1 cellular context compared by ENCODE assay signal in the genomic region with DNA sequence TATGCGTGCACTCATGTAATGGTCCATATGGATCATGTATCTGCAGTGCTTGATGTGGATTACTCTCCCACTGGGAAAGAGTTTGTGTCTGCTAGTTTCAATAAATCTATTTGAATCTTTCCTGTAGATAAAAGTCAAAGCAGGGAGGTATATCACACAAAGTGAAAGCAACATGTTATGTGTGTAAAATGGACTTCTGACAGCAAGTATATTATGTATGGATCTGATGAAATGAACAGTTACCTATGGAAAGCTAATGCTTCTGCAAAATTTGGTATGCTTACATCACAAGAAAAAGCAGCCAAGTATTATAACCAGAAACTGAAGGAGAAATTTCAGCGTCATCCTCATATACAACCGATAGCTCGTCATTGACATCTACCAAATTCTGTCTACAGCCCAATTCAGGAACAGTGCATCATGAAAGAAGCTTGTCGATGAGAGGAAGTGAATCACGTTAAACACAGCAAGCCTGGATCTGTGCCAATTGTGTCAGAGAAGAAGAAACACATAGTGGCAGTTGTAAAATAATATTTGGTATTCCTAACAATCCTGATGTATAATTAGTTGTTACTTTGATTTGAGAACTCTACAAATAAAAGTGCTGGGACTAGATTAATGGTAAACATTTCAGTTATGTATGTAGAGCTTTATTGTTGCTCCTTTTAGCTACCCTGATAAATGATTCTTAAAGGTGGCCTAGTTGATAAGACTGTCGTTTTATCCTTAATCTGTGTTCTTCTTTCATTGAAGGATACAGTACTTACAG.
TF ChIP-seq lines count a peak whose summit lies in the region.

No MANE protein-coding gene starts in this region.

TF ChIP-seq in K562, 482 proteins besides CTCF, POLR2A, EP300 and RAD21 (continued from another document):
- TF ChIP-seq SMAD3 (CRISPR knock-in tag; conservative IDR thresholded peaks at IDR 0.05) (no peak), TRIM28 (IDR thresholded peaks at IDR 0.05) (no peak), ATF4 (CRISPR knock-in tag; IDR thresholded peaks at IDR 0.05) (no peak), HNRNPLL (IDR thresholded peaks at IDR 0.05; ENCODE audit: low read depth, low read length, poor library complexity, severe bottlenecking) (no peak), TBL1XR1 (IDR thresholded peaks at IDR 0.05; ENCODE audit: low read length in 2 of 2) (no peak), ETV1 (tag; conservative IDR thresholded peaks at IDR 0.05; ENCODE audit: low read depth) (no peak), MITF (IDR thresholded peaks at IDR 0.05) (no peak), MYBL2 (IDR thresholded peaks at IDR 0.05; ENCODE audit: low read depth) (no peak), MYBL2 (CRISPR knock-in tag; IDR thresholded peaks at IDR 0.05; ENCODE audit: borderline replicate concordance) (no peak), RFX5 (IDR thresholded peaks at IDR 0.05; ENCODE audit: low read depth, low read length) (no peak), SMARCA4 (IDR thresholded peaks at IDR 0.05) (0 out of 2 replicates have a peak, but pooled peaks have one; percentile 14), HDAC8 (tag; IDR thresholded peaks at IDR 0.05) (no peak), DDX20 (tag; IDR thresholded peaks at IDR 0.05; ENCODE audit: low read depth) (0 out of 2 replicates have a peak, but pooled peaks have one; percentile 15), NR3C1 (CRISPR knock-in tag; IDR thresholded peaks at IDR 0.05) (no peak), BDP1 (IDR thresholded peaks at IDR 0.05; ENCODE audit: insufficient read depth, insufficient read length) (no peak), JUNB (CRISPR knock-in tag; conservative IDR thresholded peaks at IDR 0.05) (no peak), ZNF134 (CRISPR knock-in tag; conservative IDR thresholded peaks at IDR 0.05) (no peak)
- TF ChIP-seq, protein P1, sequence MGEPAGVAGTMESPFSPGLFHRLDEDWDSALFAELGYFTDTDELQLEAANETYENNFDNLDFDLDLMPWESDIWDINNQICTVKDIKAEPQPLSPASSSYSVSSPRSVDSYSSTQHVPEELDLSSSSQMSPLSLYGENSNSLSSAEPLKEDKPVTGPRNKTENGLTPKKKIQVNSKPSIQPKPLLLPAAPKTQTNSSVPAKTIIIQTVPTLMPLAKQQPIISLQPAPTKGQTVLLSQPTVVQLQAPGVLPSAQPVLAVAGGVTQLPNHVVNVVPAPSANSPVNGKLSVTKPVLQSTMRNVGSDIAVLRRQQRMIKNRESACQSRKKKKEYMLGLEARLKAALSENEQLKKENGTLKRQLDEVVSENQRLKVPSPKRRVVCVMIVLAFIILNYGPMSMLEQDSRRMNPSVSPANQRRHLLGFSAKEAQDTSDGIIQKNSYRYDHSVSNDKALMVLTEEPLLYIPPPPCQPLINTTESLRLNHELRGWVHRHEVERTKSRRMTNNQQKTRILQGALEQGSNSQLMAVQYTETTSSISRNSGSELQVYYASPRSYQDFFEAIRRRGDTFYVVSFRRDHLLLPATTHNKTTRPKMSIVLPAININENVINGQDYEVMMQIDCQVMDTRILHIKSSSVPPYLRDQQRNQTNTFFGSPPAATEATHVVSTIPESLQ (CRISPR knock-in tag; IDR thresholded peaks at IDR 0.05): no peak
- TF ChIP-seq, protein P2, sequence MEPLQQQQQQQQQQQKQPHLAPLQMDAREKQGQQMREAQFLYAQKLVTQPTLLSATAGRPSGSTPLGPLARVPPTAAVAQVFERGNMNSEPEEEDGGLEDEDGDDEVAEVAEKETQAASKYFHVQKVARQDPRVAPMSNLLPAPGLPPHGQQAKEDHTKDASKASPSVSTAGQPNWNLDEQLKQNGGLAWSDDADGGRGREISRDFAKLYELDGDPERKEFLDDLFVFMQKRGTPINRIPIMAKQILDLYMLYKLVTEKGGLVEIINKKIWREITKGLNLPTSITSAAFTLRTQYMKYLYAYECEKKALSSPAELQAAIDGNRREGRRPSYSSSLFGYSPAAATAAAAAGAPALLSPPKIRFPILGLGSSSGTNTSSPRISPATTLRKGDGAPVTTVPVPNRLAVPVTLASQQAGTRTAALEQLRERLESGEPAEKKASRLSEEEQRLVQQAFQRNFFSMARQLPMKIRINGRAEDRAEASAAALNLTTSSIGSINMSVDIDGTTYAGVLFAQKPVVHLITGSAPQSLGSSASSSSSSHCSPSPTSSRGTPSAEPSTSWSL (CRISPR knock-in tag; IDR thresholded peaks at IDR 0.05; ENCODE audit: borderline replicate concordance): no peak
- TF ChIP-seq, protein P3, sequence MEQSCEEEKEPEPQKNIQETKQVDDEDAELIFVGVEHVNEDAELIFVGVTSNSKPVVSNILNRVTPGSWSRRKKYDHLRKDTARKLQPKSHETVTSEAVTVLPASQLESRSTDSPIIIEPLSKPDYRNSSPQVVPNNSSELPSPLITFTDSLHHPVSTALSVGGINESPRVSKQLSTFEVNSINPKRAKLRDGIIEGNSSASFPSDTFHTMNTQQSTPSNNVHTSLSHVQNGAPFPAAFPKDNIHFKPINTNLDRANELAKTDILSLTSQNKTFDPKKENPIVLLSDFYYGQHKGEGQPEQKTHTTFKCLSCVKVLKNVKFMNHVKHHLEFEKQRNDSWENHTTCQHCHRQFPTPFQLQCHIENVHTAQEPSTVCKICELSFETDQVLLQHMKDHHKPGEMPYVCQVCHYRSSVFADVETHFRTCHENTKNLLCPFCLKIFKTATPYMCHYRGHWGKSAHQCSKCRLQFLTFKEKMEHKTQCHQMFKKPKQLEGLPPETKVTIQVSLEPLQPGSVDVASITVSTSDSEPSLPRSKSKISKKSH (CRISPR knock-in tag; IDR thresholded peaks at IDR 0.05): no peak
- TF ChIP-seq, protein P4, sequence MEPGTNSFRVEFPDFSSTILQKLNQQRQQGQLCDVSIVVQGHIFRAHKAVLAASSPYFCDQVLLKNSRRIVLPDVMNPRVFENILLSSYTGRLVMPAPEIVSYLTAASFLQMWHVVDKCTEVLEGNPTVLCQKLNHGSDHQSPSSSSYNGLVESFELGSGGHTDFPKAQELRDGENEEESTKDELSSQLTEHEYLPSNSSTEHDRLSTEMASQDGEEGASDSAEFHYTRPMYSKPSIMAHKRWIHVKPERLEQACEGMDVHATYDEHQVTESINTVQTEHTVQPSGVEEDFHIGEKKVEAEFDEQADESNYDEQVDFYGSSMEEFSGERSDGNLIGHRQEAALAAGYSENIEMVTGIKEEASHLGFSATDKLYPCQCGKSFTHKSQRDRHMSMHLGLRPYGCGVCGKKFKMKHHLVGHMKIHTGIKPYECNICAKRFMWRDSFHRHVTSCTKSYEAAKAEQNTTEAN (CRISPR knock-in tag; IDR thresholded peaks at IDR 0.05): no peak
